14 cellular contexts compared by ENCODE assay signal in genomic region chr15:35141743-35142356, GRCh38. TPM values are rescaled to one million over a fixed set of nuclear protein-coding genes. Genes with fewer than 3 reads are reported as not detected.
DNase-seq lines count a peak whose midpoint lies in the region; ATAC-seq, FAIRE-seq and TF ChIP-seq lines count a peak whose summit lies in the region.
"Had no signal": no experiment of that assay in that cellular context is flagged by ENCODE, and none has a peak within 500 bp of the region (broad histone marks: within the 10 kb centered on the region; RNA-seq: fewer than 3 reads in every experiment).

No MANE protein-coding gene starts in this region.

- no peaks in the 10 kb centered on the region for H3K27me3 Mint-ChIP-seq in astrocyte (ENCODE audit: low read depth, unreplicated experiment)

- no peaks in the 10 kb centered on the region for H3K9me3 Mint-ChIP-seq in astrocyte (ENCODE audit: unreplicated experiment)
- H3K9me3 Mint-ChIP-seq: T-helper 1 cell treated with Interleukin-12 subunit alpha and Interleukin-12 subunit beta and Interleukin-4 antibody, amounts not matched to agents 30 μg/mL and 1 μg/mL, for 36 hours had no signal

- no peak overlapping the region for H2AFZ ChIP-seq in astrocyte (ENCODE audit: low read depth, low read length)

- no peak overlapping the region for H3K27ac ChIP-seq in astrocyte (ENCODE audit: low read depth, low read length)

- H3K27me3 ChIP-seq in astrocyte (ENCODE audit: insufficient read depth, low read length) = no peaks in the 10 kb centered on the region

- H3K9ac ChIP-seq in astrocyte (ENCODE audit: low read length) = no peak overlapping the region

- ATAC-seq in HG02885 (IDR thresholded peaks at IDR 0.05; ENCODE audit: poor library complexity, unreplicated experiment) (peak; percentile 37), GM21360 (IDR thresholded peaks at IDR 0.05; ENCODE audit: unreplicated experiment) (no peak), HG03196 (IDR thresholded peaks at IDR 0.05; ENCODE audit: unreplicated experiment) (no peak)
- ATAC-seq: HCT116 had no signal

- H3K4me3 Mint-ChIP-seq in astrocyte (ENCODE audit: unreplicated experiment) = no peak overlapping the region
- H3K4me3 Mint-ChIP-seq: T-helper 1 cell treated with Interleukin-12 subunit alpha and Interleukin-12 subunit beta and Interleukin-4 antibody, amounts not matched to agents 30 μg/mL and 1 μg/mL, for 36 hours had no signal

- H3K36me3 Mint-ChIP-seq in astrocyte (ENCODE audit: low read depth, unreplicated experiment) = no peaks in the 10 kb centered on the region

- H3K4me3 ChIP-seq in astrocyte (ENCODE audit: insufficient read depth, low read depth, low read length) = no peak overlapping the region

- H3K9me3 ChIP-seq in astrocyte (ENCODE audit: insufficient read depth, low read depth, low read length) = no peaks in the 10 kb centered on the region

- TF ChIP-seq CTCF in AG09319 (IDR thresholded peaks at IDR 0.05; ENCODE audit: low read depth, low read length) (no peak), astrocyte (IDR thresholded peaks at IDR 0.05; ENCODE audit: insufficient read depth, low read depth, low read length) (no peak)

- H3K4me1 ChIP-seq in astrocyte (ENCODE audit: insufficient read depth, low read length) = no peaks in the 10 kb centered on the region

- peak overlapping the region; percentile 10 for H3K27ac Mint-ChIP-seq in astrocyte (ENCODE audit: unreplicated experiment)
- H3K27ac Mint-ChIP-seq: T-helper 1 cell treated with Interleukin-12 subunit alpha and Interleukin-12 subunit beta and Interleukin-4 antibody, amounts not matched to agents 30 μg/mL and 1 μg/mL, for 36 hours had no signal

- no peak overlapping the region for H3K4me2 ChIP-seq in astrocyte (ENCODE audit: low read length)

- FAIRE-seq in astrocyte (lab: Jason Lieb, UNC) = peak; percentile 50

- H4K20me1 ChIP-seq in astrocyte (ENCODE audit: insufficient read depth, low read length) = no peaks in the 10 kb centered on the region

- no peaks in the 10 kb centered on the region for H3K79me2 ChIP-seq in astrocyte (ENCODE audit: insufficient read depth, low read length)

- peaks cover 21% of the 10 kb centered on the region for H3K4me1 Mint-ChIP-seq in astrocyte (ENCODE audit: low read depth, unreplicated experiment)

- DNase-seq in AG09319 (ENCODE audit: extremely low read depth, low read depth) (peak; percentile 71), astrocyte (ENCODE audit: low read depth) (peak; percentile 91), kidney glomerular epithelial cell (lab: John Stamatoyannopoulos, UW) (peak; percentile 43), retina (no peak), iPS-NIHi7 (ENCODE audit: extremely low spot score) (no peak)
- DNase-seq: activated CD8-positive, alpha-beta memory T cell treated with anti-CD3 and anti-CD28 coated beads, Interleukin-2, amount 50 U/mL, for 48 hours; COR-L47; NCI-H510A; nucleus accumbens had no signal

- H3K36me3 ChIP-seq in astrocyte (ENCODE audit: insufficient read depth, low read length) = no peaks in the 10 kb centered on the region

RNA-seq across cellular contexts. Expression of gene NANOGP8, which starts 56.8 kb away (rescaled TPM):
- total RNA-seq in astrocyte = not detected in 2 replicates

Comparison
In these comparisons a context has a peak if more than half of its experiments do, and no peak if none do; other contexts are left out.
1. DNase-seq: peak in AG09319 (single experiment), astrocyte (single experiment) and kidney glomerular epithelial cell (single experiment); none in retina (single experiment) and iPS-NIHi7 (single experiment).